In the genomic region with DNA sequence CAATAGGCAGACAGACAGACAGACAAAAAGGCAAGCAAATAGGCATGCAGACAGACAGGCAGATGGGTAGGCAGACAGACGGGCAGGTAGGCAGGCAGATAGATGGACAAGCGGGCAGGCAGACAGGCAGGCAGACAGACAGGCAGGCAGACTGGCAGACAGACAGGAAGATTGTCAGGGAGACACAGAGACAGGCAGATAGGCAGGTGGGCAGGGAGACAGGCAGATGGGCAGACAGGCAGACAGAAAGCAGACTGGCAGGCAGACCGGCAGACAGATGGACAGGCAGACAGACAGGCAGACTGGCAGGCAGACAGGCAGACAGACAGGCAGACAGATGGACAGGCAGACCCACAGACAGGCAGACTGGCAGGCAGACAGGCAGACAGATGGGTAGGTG, we compare ENCODE assay signal across 24 cellular contexts.
DNase-seq lines count a peak whose midpoint lies in the region; ATAC-seq, FAIRE-seq and TF ChIP-seq lines count a peak whose summit lies in the region.
"Had no signal": no experiment of that assay in that cellular context is flagged by ENCODE, and none has a peak within 500 bp of the region (broad histone marks: within the 10 kb centered on the region; RNA-seq: fewer than 3 reads in every experiment).

No MANE protein-coding gene starts in this region.

- no peak for ATAC-seq in IMR-90 (ENCODE audit: low read depth)
- no peak for ATAC-seq in GM21526 (IDR thresholded peaks at IDR 0.05; ENCODE audit: low FRiP score, unreplicated experiment)
- ATAC-seq: CD8-positive, alpha-beta T cell had no signal

- WGBS in IMR-90 (ENCODE audit: extremely low coverage in 2 of 2, insufficient read length in 1 of 2), 2 experiments: 76% methylated on average over 3 of the region's 3 CpGs; no CpG with 5 or more reads in 1 of the 2 experiments

- H3K27ac ChIP-seq in IMR-90 (ENCODE audit: insufficient read depth, low read length): no peak overlapping the region
- H3K27ac ChIP-seq in brain microvascular endothelial cell: no peak overlapping the region
- H3K27ac ChIP-seq: 22Rv1 had no signal

- DNase-seq in NCI-H2171 treated with DMSO at 0.1 percent for 48 hours (lab: John Stamatoyannopoulos, UW) (peak; percentile 63), NCI-H2171 (lab: John Stamatoyannopoulos, UW) (no peak), IMR-90 (no peak), urothelium cell line (ENCODE audit: low spot score) (no peak), GM10248 (ENCODE audit: extremely low spot score) (no peak), brain microvascular endothelial cell (no peak)
- DNase-seq: ACHN; C1 segment of cervical spinal cord; Calu3; CD8-positive, alpha-beta T cell; DMS53; GDM1; GOT3; KG1; NCI-H1105 treated with DMSO at 0.1 percent for 48 hours; NCI-H1694; NCI-H2081; NCI-H446; NCI-H526; OCI-M1; Right ventricle myocardium superior had no signal

- peaks cover 43% of the 10 kb centered on the region for H3K27me3 Mint-ChIP-seq in nephron (ENCODE audit: low read depth)

- H3K36me3 Mint-ChIP-seq in nephron (ENCODE audit: low read depth): peaks cover 4% of the 10 kb centered on the region
- H3K36me3 Mint-ChIP-seq: CD8-positive, alpha-beta T cell had no signal

- no peak overlapping the region for H2BK120ac ChIP-seq in IMR-90 (ENCODE audit: low read depth, low read length)

- no peak overlapping the region for H2AK9ac ChIP-seq in IMR-90 (replicated peaks; ENCODE audit: low read depth, low read length, poor library complexity)

- H2BK5ac ChIP-seq in IMR-90 (ENCODE audit: low read depth, low read length, poor library complexity, severe bottlenecking): no peak overlapping the region

- no peak overlapping the region for H2BK20ac ChIP-seq in IMR-90 (ENCODE audit: low read depth, low read length)

- no peak for TF ChIP-seq POLR2A in IMR-90 (IDR thresholded peaks at IDR 0.05; ENCODE audit: low read depth, low read length)

- H2BK15ac ChIP-seq in IMR-90 (ENCODE audit: low read depth, low read length): no peak overlapping the region

- TF ChIP-seq CTCF in IMR-90 (conservative IDR thresholded peaks at IDR 0.05; ENCODE audit: low read depth, low read length) (no peak), nephron (IDR thresholded peaks at IDR 0.05; ENCODE audit: unreplicated experiment in 3 of 3) (no peak), GM10248 (IDR thresholded peaks at IDR 0.05; ENCODE audit: control extremely low read depth, extremely low read depth, low read depth, missing control alignments) (no peak), brain microvascular endothelial cell (IDR thresholded peaks at IDR 0.05; ENCODE audit: low read depth, low read length, missing control alignments) (no peak)

- H3K9me1 ChIP-seq in IMR-90 (ENCODE audit: insufficient read depth, low read length): no peaks in the 10 kb centered on the region

- H3K9me3 Mint-ChIP-seq in nephron: peaks cover 2% of the 10 kb centered on the region
- H3K9me3 Mint-ChIP-seq: CD8-positive, alpha-beta T cell had no signal

- FAIRE-seq in urothelium cell line (lab: Jason Lieb, UNC): peak; percentile 96

- in situ Hi-C loops in IMR-90 (cut with MboI; ENCODE audit: low sequenced_read_pairs): no loop called here
- in situ Hi-C loops in brain microvascular endothelial cell (cut with HindIII; ENCODE audit: low pct_ligation_motif_present, low sequenced_read_pairs): no loop called here

- BruUV-seq in IMR-90 (replicated peaks; lab: Mats Ljungman, UMichigan): no TSS peak

- no peak overlapping the region for H3K4ac ChIP-seq in IMR-90 (ENCODE audit: low read depth, low read length)

- H4K20me1 ChIP-seq in IMR-90 (ENCODE audit: insufficient read depth, low read length): no peaks in the 10 kb centered on the region

- no peak overlapping the region for H4K8ac ChIP-seq in IMR-90 (ENCODE audit: low read depth in 2 of 2, low read length in 2 of 2)

- peak overlapping the region in 2 of 3 experiments; percentile 16 to 76 for H3K27ac Mint-ChIP-seq in nephron
- H3K27ac Mint-ChIP-seq: CD8-positive, alpha-beta T cell had no signal

- H3K27me3 ChIP-seq in IMR-90 (ENCODE audit: control insufficient read depth, insufficient read depth, low read length): peaks cover 40% of the 10 kb centered on the region
- H3K27me3 ChIP-seq in brain microvascular endothelial cell (replicated peaks): peaks cover 16% of the 10 kb centered on the region

- peak overlapping the region; percentile 34 for H2AFZ ChIP-seq in IMR-90 (replicated peaks; ENCODE audit: low read length, poor library complexity)

- H3K23ac ChIP-seq in IMR-90 (ENCODE audit: low read depth, low read length): no peak overlapping the region

- H3K9me3 ChIP-seq in IMR-90 (ENCODE audit: control insufficient read depth, insufficient read depth, low read length): no peaks in the 10 kb centered on the region

- no peak overlapping the region for H4K5ac ChIP-seq in IMR-90 (ENCODE audit: low read depth, low read length)

- H3K4me3 Mint-ChIP-seq in nephron: peak overlapping the region in 2 of 3 experiments; percentile 13 to 49
- H3K4me3 Mint-ChIP-seq: CD8-positive, alpha-beta T cell had no signal

- no peaks in the 10 kb centered on the region for H3K79me1 ChIP-seq in IMR-90 (ENCODE audit: low read depth in 1 of 2, low read length in 2 of 2)

- H2AK5ac ChIP-seq in IMR-90 (ENCODE audit: low read depth, low read length): no peak overlapping the region

- no peak overlapping the region for H3K18ac ChIP-seq in IMR-90 (ENCODE audit: low read depth, low read length)

- H3K4me3 ChIP-seq in IMR-90 (ENCODE audit: insufficient read depth, low read depth, low read length) (no peak overlapping the region), brain microvascular endothelial cell (ENCODE audit: low read depth, low read length) (no peak overlapping the region)

- no peak for TF ChIP-seq RAD21 in IMR-90 (IDR thresholded peaks at IDR 0.05; ENCODE audit: low read length)

- no peaks in the 10 kb centered on the region for H3K4me1 ChIP-seq in IMR-90 (ENCODE audit: control insufficient read depth, insufficient read depth, low read length)

- no peak overlapping the region for H3K4me2 ChIP-seq in IMR-90 (ENCODE audit: low read depth, low read length)

- CTCF ChIA-PET in IMR-90 (lab: Yijun Ruan, JAX) (no interaction called here), GM10248 (lab: Yijun Ruan, JAX) (no interaction called here)

- peaks cover 15% of the 10 kb centered on the region for H3K4me1 Mint-ChIP-seq in nephron

- no peak overlapping the region for H3K14ac ChIP-seq in IMR-90 (replicated peaks; ENCODE audit: low read depth, low read length)

- dilution Hi-C loops in IMR-90 (cut with HindIII; ENCODE audit: low sequenced_read_pairs, unreplicated experiment): no loop called here

- H4K91ac ChIP-seq in IMR-90 (ENCODE audit: insufficient read depth, low read depth, low read length): no peak overlapping the region

- H3K36me3 ChIP-seq in IMR-90 (ENCODE audit: control insufficient read depth, insufficient read depth, low read length) (no peaks in the 10 kb centered on the region), brain microvascular endothelial cell (replicated peaks) (no peaks in the 10 kb centered on the region)

- POLR2A ChIA-PET in IMR-90 (lab: Charles Lee; ENCODE audit: unreplicated experiment) (no interaction called here), GM10248 (lab: Yijun Ruan, JAX) (no interaction called here)

- no peak overlapping the region for H3K9ac ChIP-seq in IMR-90 (ENCODE audit: low read depth, low read length)

- intact Hi-C loops in IMR-90 (cut with micrococcal nuclease): no loop called here

- H3K56ac ChIP-seq in IMR-90 (ENCODE audit: extremely low read depth, insufficient read depth, low read length): no peak overlapping the region

TF ChIP-seq in IMR-90, 13 proteins besides CTCF, POLR2A, EP300 and RAD21:
- TF ChIP-seq MAFK (IDR thresholded peaks at IDR 0.05; ENCODE audit: low read depth, low read length) (no peak), BHLHE40 (IDR thresholded peaks at IDR 0.05; ENCODE audit: low read depth, low read length) (no peak), RCOR1 (IDR thresholded peaks at IDR 0.05; ENCODE audit: insufficient replicate concordance, low read length) (no peak), FOS (IDR thresholded peaks at IDR 0.05; ENCODE audit: low read depth, low read length) (no peak), NFE2L2 (IDR thresholded peaks at IDR 0.05; ENCODE audit: low read depth, low read length) (no peak), MXI1 (IDR thresholded peaks at IDR 0.05; ENCODE audit: borderline replicate concordance, low read depth, low read length) (no peak), CHD1 (IDR thresholded peaks at IDR 0.05; ENCODE audit: low read depth, low read length) (no peak), SMC3 (IDR thresholded peaks at IDR 0.05; ENCODE audit: low read depth, low read length) (no peak), RFX5 (IDR thresholded peaks at IDR 0.05; ENCODE audit: low read depth, low read length) (no peak)
- TF ChIP-seq, protein P1, sequence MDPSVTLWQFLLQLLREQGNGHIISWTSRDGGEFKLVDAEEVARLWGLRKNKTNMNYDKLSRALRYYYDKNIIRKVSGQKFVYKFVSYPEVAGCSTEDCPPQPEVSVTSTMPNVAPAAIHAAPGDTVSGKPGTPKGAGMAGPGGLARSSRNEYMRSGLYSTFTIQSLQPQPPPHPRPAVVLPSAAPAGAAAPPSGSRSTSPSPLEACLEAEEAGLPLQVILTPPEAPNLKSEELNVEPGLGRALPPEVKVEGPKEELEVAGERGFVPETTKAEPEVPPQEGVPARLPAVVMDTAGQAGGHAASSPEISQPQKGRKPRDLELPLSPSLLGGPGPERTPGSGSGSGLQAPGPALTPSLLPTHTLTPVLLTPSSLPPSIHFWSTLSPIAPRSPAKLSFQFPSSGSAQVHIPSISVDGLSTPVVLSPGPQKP (IDR thresholded peaks at IDR 0.05; ENCODE audit: borderline replicate concordance, low read depth, low read length): no peak
